19 cellular contexts compared by ENCODE assay signal in genomic region chr14:100118377-100119011, GRCh38. TPM values are rescaled to one million over a fixed set of nuclear protein-coding genes. Genes with fewer than 3 reads are reported as not detected.
DNase-seq lines count a peak whose midpoint lies in the region; ATAC-seq and TF ChIP-seq lines count a peak whose summit lies in the region.
"Had no signal": no experiment of that assay in that cellular context is flagged by ENCODE, and none has a peak within 500 bp of the region (broad histone marks: within the 10 kb centered on the region; RNA-seq: fewer than 3 reads in every experiment).

No MANE protein-coding gene starts in this region.

- peaks cover 0 to 20% (median 0%) of the 10 kb centered on the region in 3 donors for H3K4me1 ChIP-seq in esophagus squamous epithelium
- H3K4me1 ChIP-seq: BE2C, prostate gland, tibial artery had no signal

- ATAC-seq in CD4-positive, alpha-beta T cell (ENCODE audit: poor library complexity), result no peak
- peak; percentile 22 for ATAC-seq in activated T-helper 17 cell treated with anti-CD3 and anti-CD28 coated beads, Interleukin-2, amount 50 U/mL, for 72 hours (replicated peaks)
- ATAC-seq in naive B cell (ENCODE audit: low read depth in 2 of 2) (no peak), HG02973 (IDR thresholded peaks at IDR 0.05; ENCODE audit: unreplicated experiment) (no peak)
- ATAC-seq: lower lobe of right lung, Panc1 had no signal

- intact Hi-C loops in CD4-positive, alpha-beta T cell (cut with DNase I, micrococcal nuclease), result no loop called here
- intact Hi-C loops in esophagus squamous epithelium (cut with DNase I), result no loop called here

- H3K4me3 ChIP-seq in esophagus squamous epithelium, result no peak overlapping the region
- H3K4me3 ChIP-seq: dorsolateral prefrontal cortex, lower lobe of right lung, prostate gland, tibial artery had no signal

- TF ChIP-seq POLR2A in esophagus squamous epithelium (IDR thresholded peaks at IDR 0.05), result no peak

- peak overlapping the region; percentile 72 for H3K27ac Mint-ChIP-seq in CD4-positive, alpha-beta T cell
- H3K27ac Mint-ChIP-seq in activated T-helper 17 cell treated with anti-CD3 and anti-CD28 coated beads, Interleukin-2, amount 50 U/mL, for 72 hours, result peak overlapping the region; percentile 42
- peak overlapping the region; percentile 53 to 91 (median 74) for H3K27ac Mint-ChIP-seq in naive B cell

- CTCF ChIA-PET in CD4-positive, alpha-beta T cell (lab: Charles Lee), result interaction anchor here (1.2 to 3.0 kb wide), 3 partner anchors 10 to 62 kb away, joined by 3 to 10 read pairs (median 4); no protein-coding TSS in a partner anchor

- no peaks in the 10 kb centered on the region for H3K9me3 ChIP-seq in CD4-positive, alpha-beta T cell (ENCODE audit: control insufficient read depth, low read length)
- H3K9me3 ChIP-seq in esophagus squamous epithelium, result no peaks in the 10 kb centered on the region
- H3K9me3 ChIP-seq: BE2C, lower lobe of right lung, prostate gland, SK-N-SH, tibial artery had no signal

- peaks cover 91% of the 10 kb centered on the region for H3K36me3 Mint-ChIP-seq in CD4-positive, alpha-beta T cell (ENCODE audit: low read depth)
- peaks cover 85% of the 10 kb centered on the region for H3K36me3 Mint-ChIP-seq in activated T-helper 17 cell treated with anti-CD3 and anti-CD28 coated beads, Interleukin-2, amount 50 U/mL, for 72 hours (ENCODE audit: low read depth)
- peaks cover 0 to 4% of the 10 kb centered on the region in 2 donors for H3K36me3 Mint-ChIP-seq in naive B cell

- peaks cover 34% of the 10 kb centered on the region for H3K4me1 Mint-ChIP-seq in CD4-positive, alpha-beta T cell (ENCODE audit: low read depth)
- H3K4me1 Mint-ChIP-seq in activated T-helper 17 cell treated with anti-CD3 and anti-CD28 coated beads, Interleukin-2, amount 50 U/mL, for 72 hours, result peaks cover 10% of the 10 kb centered on the region
- H3K4me1 Mint-ChIP-seq in naive B cell, result peaks cover 33 to 43% (median 41%) of the 10 kb centered on the region in 3 donors

- peak overlapping the region; percentile 37 for H3K27ac ChIP-seq in CD4-positive, alpha-beta T cell (ENCODE audit: low read depth, low read length)
- H3K27ac ChIP-seq in esophagus squamous epithelium, result no peak overlapping the region
- H3K27ac ChIP-seq: 22Rv1, KMS-11, lower lobe of right lung, prostate gland, tibial artery had no signal

- no peaks in the 10 kb centered on the region for H3K9me3 Mint-ChIP-seq in CD4-positive, alpha-beta T cell
- H3K9me3 Mint-ChIP-seq in activated T-helper 17 cell treated with anti-CD3 and anti-CD28 coated beads, Interleukin-2, amount 50 U/mL, for 72 hours, result no peaks in the 10 kb centered on the region
- no peaks in the 10 kb centered on the region for H3K9me3 Mint-ChIP-seq in naive B cell

- no peak overlapping the region for H3K4me3 Mint-ChIP-seq in CD4-positive, alpha-beta T cell
- H3K4me3 Mint-ChIP-seq in activated T-helper 17 cell treated with anti-CD3 and anti-CD28 coated beads, Interleukin-2, amount 50 U/mL, for 72 hours, result no peak overlapping the region
- H3K4me3 Mint-ChIP-seq in naive B cell, result peak overlapping the region in 1 of 8 donors; percentile 79

- POLR2A ChIA-PET in CD4-positive, alpha-beta T cell (lab: Charles Lee), result interaction anchor here (0.8 to 2.1 kb wide), 7 partner anchors 10 to 50 kb away, joined by 3 to 5 read pairs (median 3); partner anchors contain the start of gene DEGS2

- WGBS in esophagus squamous epithelium, 2 donors, result 76% methylated on average over 5 of the region's 7 CpGs; no CpG with 5 or more reads in 1 of the 2 donors

- no peaks in the 10 kb centered on the region for H3K27me3 ChIP-seq in CD4-positive, alpha-beta T cell (ENCODE audit: control insufficient read depth, insufficient read depth, low read length)
- H3K27me3 ChIP-seq in esophagus squamous epithelium, result no peaks in the 10 kb centered on the region
- H3K27me3 ChIP-seq: BE2C, dorsolateral prefrontal cortex, tibial artery had no signal

- DNase-seq in DMS53 (lab: John Stamatoyannopoulos, UW) (peak; percentile 23), DMS53 treated with DMSO at 0.1 percent for 48 hours (lab: John Stamatoyannopoulos, UW; ENCODE audit: unreplicated experiment) (no peak), naive B cell (no peak), HUDEP-2 (lab: John Stamatoyannopoulos, UW; ENCODE audit: unreplicated experiment in 76 of 76) (no peak), esophagus squamous epithelium (lab: John Stamatoyannopoulos, UW) (no peak)
- DNase-seq in CD4-positive, alpha-beta T cell, result no peak
- DNase-seq: BE2C, DMS 273 treated with DMSO at 0.1 percent for 48 hours, dorsolateral prefrontal cortex, lower lobe of right lung, NCI-H2171, SK-N-SH, tibial artery had no signal

- peaks cover 0 to 28% (median 0%) of the 10 kb centered on the region in 3 donors for H3K36me3 ChIP-seq in esophagus squamous epithelium
- H3K36me3 ChIP-seq: prostate gland had no signal

- TF ChIP-seq CTCF in CD4-positive, alpha-beta T cell (IDR thresholded peaks at IDR 0.05), result no peak
- no peak for TF ChIP-seq CTCF in esophagus squamous epithelium (IDR thresholded peaks at IDR 0.05)

- no peaks in the 10 kb centered on the region for H3K27me3 Mint-ChIP-seq in CD4-positive, alpha-beta T cell
- H3K27me3 Mint-ChIP-seq in activated T-helper 17 cell treated with anti-CD3 and anti-CD28 coated beads, Interleukin-2, amount 50 U/mL, for 72 hours, result no peaks in the 10 kb centered on the region
- H3K27me3 Mint-ChIP-seq in naive B cell, result no peaks in the 10 kb centered on the region

RNA-seq across cellular contexts. Expression of gene DEGS2, which starts 41.0 kb away (rescaled TPM):
- under 1 TPM in 1 of 2 experiments, not detected in 1; 0.11 TPM for total RNA-seq in CD4-positive, alpha-beta T cell
- total RNA-seq in activated T-helper 17 cell treated with anti-CD3 and anti-CD28 coated beads, Interleukin-2, amount 50 U/mL, for 72 hours, result 1 to 10 TPM in 1 of 2 donors, under 1 TPM in 1; 0.30 to 8.3 TPM
- 1 to 10 TPM in 3 of 6 donors, under 1 TPM in 3; 0.29 to 3.6 (median 0.96) TPM for polyA plus RNA-seq in naive B cell (ENCODE audit: low read depth in 6 of 6)
- 100 to 1,000 TPM in 1 of 4 donors, 10 to 100 TPM in 3; 23.8 to 116 (median 27.3) TPM for total RNA-seq in esophagus squamous epithelium

RNA-seq across cellular contexts. Expression of gene EVL, which starts 53.3 kb away (rescaled TPM):
- 100 to 1,000 TPM; 660 to 678 TPM for total RNA-seq in CD4-positive, alpha-beta T cell
- 100 to 1,000 TPM; 493 to 560 TPM for total RNA-seq in activated T-helper 17 cell treated with anti-CD3 and anti-CD28 coated beads, Interleukin-2, amount 50 U/mL, for 72 hours
- polyA plus RNA-seq in naive B cell (ENCODE audit: low read depth in 6 of 6), result 100 to 1,000 TPM in 2 of 6 donors, 10 to 100 TPM in 4; 76.5 to 135 (median 89.8) TPM
- 10 to 100 TPM; 20.0 to 61.2 (median 25.8) TPM for total RNA-seq in esophagus squamous epithelium

Comparison
In these comparisons a context has a peak if more than half of its experiments do, and no peak if none do; other contexts are left out.
1. RNA of gene EVL, which starts 53.3 kb away (total RNA-seq): 660 to 678 TPM in CD4-positive, alpha-beta T cell and 493 to 560 TPM in activated T-helper 17 cell treated with anti-CD3 and anti-CD28 coated beads, Interleukin-2, amount 50 U/mL, for 72 hours; 20.0 to 61.2 TPM in esophagus squamous epithelium; every median in the first group is over 4 times any median in the second.
2. Peak in every context shown above with its lines, with median percentiles within 50 percentile points of each other: H3K27ac Mint-ChIP-seq.